In the genomic region with DNA sequence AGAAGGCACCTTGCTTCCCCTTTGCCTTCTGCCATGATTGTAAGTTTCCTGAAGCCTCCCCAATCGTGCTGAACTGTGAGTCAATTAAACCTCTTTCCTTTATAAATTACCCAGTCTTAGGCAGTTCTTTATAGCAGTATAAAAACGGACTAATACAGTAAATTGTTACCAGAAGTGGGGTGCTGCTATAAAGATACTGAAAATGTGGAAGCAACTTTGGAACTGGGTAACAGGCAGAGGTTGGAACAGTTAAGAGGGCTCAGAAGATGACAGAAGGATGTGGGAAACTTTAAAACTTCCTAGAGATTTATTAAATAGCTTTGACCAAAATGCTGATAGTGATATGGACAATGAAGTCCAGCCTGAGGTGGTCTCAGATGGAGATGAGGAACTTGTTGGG, we compare ENCODE assay signal across 5 cellular contexts. TPM values are rescaled to one million over a fixed set of nuclear protein-coding genes. Genes with fewer than 3 reads are reported as not detected.
"Had no signal": no experiment of that assay in that cellular context is flagged by ENCODE, and none has a peak within 500 bp of the region (broad histone marks: within the 10 kb centered on the region; RNA-seq: fewer than 3 reads in every experiment).

No MANE protein-coding gene starts in this region.

RNA-seq across cellular contexts. Expression of gene CYP27C1, which starts 17.7 kb away (rescaled TPM):
- total RNA-seq: naive thymus-derived CD4-positive, alpha-beta T cell; naive thymus-derived CD8-positive, alpha-beta T cell; natural killer cell; natural killer cell treated with Interleukin-12 subunit alpha and Interleukin-12 subunit beta and Interleukin-15 and Interleukin-18, amount 100 ng/mL, for 72 hours; pulmonary artery endothelial cell had no signal
- polyA plus RNA-seq: naive thymus-derived CD4-positive, alpha-beta T cell; naive thymus-derived CD8-positive, alpha-beta T cell had no signal
